Comparison of ENCODE assay signal across 8 cellular contexts in genomic region chr12:55996715-55997534, GRCh38. TPM values are rescaled to one million over a fixed set of nuclear protein-coding genes. Genes with fewer than 3 reads are reported as not detected.
DNase-seq lines count a peak whose midpoint lies in the region; ATAC-seq and TF ChIP-seq lines count a peak whose summit lies in the region.

TSS of gene SUOX (plus strand) at chr12:55997276. CDS start at chr12:56002222, 4,946 bp downstream.

- H3K27ac Mint-ChIP-seq in activated T-cell treated with anti-CD3 and anti-CD28 coated beads, Interleukin-2, amount 50 U/mL, for 72 hours: no peak within 1 kb of the TSS
- peak within 1 kb of the TSS in 7 of 9 donors; percentile 19 to 78 (median 63) for H3K27ac Mint-ChIP-seq in naive thymus-derived CD4-positive, alpha-beta T cell

- no peak within 1 kb of the TSS for H3K27ac ChIP-seq in naive thymus-derived CD4-positive, alpha-beta T cell (ENCODE audit: low read depth, low read length)
- H3K27ac ChIP-seq in uterus: peak within 1 kb of the TSS; percentile 81 to 85

- DNase-seq in DMS 273 treated with DMSO at 0.1 percent for 48 hours (lab: John Stamatoyannopoulos, UW): peak; percentile 80
- peak; percentile 98 for DNase-seq in NCI-H460 (ENCODE audit: extremely low read depth, low read depth)
- peak; percentile 46 to 67 for DNase-seq in activated T-cell treated with anti-CD3 and anti-CD28 coated beads, Interleukin-2, amount 50 U/mL, for 72 hours
- peak; percentile 97 to 98 for DNase-seq in foreskin fibroblast
- DNase-seq in naive thymus-derived CD4-positive, alpha-beta T cell: peak in 3 of 9 donors; percentile 8 to 58 (median 31)
- DNase-seq in uterus: peak; percentile 96 to 98

- peak; percentile 56 to 63 for TF ChIP-seq POLR2A in uterus (IDR thresholded peaks at IDR 0.05)

- intact Hi-C loops in naive thymus-derived CD4-positive, alpha-beta T cell (cut with micrococcal nuclease): loop anchor here (1.0 to 5.0 kb wide), 10 partner anchors 24 to 228 kb away; partner anchors contain the start of genes PA2G4 (in 2 of the 2), RPS26 (in 2 of the 2), ZC3H10 (in 2 of the 2) and IKZF4 (in 1 of the 2)
- intact Hi-C loops in uterus (cut with DNase I; ENCODE audit: low total_unique reads): loop anchor here (10.0 kb wide), 1 partner anchor 48 kb away; the partner anchor contains the start of gene RPS26

- H3K27me3 ChIP-seq in naive thymus-derived CD4-positive, alpha-beta T cell (ENCODE audit: control insufficient read depth in 2 of 2, insufficient read depth in 2 of 2, low read length in 2 of 2): no peaks in the 10 kb centered on the region
- H3K27me3 ChIP-seq in uterus: no peaks in the 10 kb centered on the region

- peak; percentile 99 for ATAC-seq in GM19372 (IDR thresholded peaks at IDR 0.05; ENCODE audit: low read depth, unreplicated experiment)
- ATAC-seq in HG03439 (IDR thresholded peaks at IDR 0.05; ENCODE audit: unreplicated experiment): peak; percentile 97
- ATAC-seq in activated T-cell treated with anti-CD3 and anti-CD28 coated beads, Interleukin-2, amount 50 U/mL, for 72 hours (replicated peaks in 1 of 2): peak; percentile 88 to 92
- peak; percentile 93 for ATAC-seq in naive thymus-derived CD4-positive, alpha-beta T cell

- TF ChIP-seq CTCF in foreskin fibroblast (IDR thresholded peaks at IDR 0.05; ENCODE audit: low read depth, low read length) (no peak), uterus (IDR thresholded peaks at IDR 0.05) (no peak)

- H3K36me3 ChIP-seq in naive thymus-derived CD4-positive, alpha-beta T cell (ENCODE audit: control insufficient read depth in 2 of 3, insufficient read depth in 3 of 3, low read length in 3 of 3): peaks cover 5 to 25% (median 6%) of the 10 kb centered on the region in 3 experiments
- no peaks in the 10 kb centered on the region for H3K36me3 ChIP-seq in uterus

- peak within 1 kb of the TSS; percentile 82 to 83 for H3K4me3 Mint-ChIP-seq in activated T-cell treated with anti-CD3 and anti-CD28 coated beads, Interleukin-2, amount 50 U/mL, for 72 hours
- peak within 1 kb of the TSS; percentile 49 to 87 (median 62) for H3K4me3 Mint-ChIP-seq in naive thymus-derived CD4-positive, alpha-beta T cell

- H3K9me3 ChIP-seq in naive thymus-derived CD4-positive, alpha-beta T cell (ENCODE audit: control insufficient read depth in 2 of 3, low read length in 3 of 3): no peaks in the 10 kb centered on the region
- no peaks in the 10 kb centered on the region for H3K9me3 ChIP-seq in uterus

- H3K4me3 ChIP-seq in foreskin fibroblast (ENCODE audit: low read depth in 1 of 2, low read length in 2 of 2) (peak within 1 kb of the TSS; percentile 67 to 75), uterus (peak within 1 kb of the TSS; percentile 60 to 63)
- no peak within 1 kb of the TSS for H3K4me3 ChIP-seq in naive thymus-derived CD4-positive, alpha-beta T cell (ENCODE audit: low read length)

- no peaks in the 10 kb centered on the region for H3K27me3 Mint-ChIP-seq in activated T-cell treated with anti-CD3 and anti-CD28 coated beads, Interleukin-2, amount 50 U/mL, for 72 hours (ENCODE audit: low read depth)
- H3K27me3 Mint-ChIP-seq in naive thymus-derived CD4-positive, alpha-beta T cell: peaks cover 0 to 4% (median 0%) of the 10 kb centered on the region in 5 donors

- no peaks in the 10 kb centered on the region for H3K9me3 Mint-ChIP-seq in activated T-cell treated with anti-CD3 and anti-CD28 coated beads, Interleukin-2, amount 50 U/mL, for 72 hours
- H3K9me3 Mint-ChIP-seq in naive thymus-derived CD4-positive, alpha-beta T cell: no peaks in the 10 kb centered on the region

- H3K4me1 Mint-ChIP-seq in activated T-cell treated with anti-CD3 and anti-CD28 coated beads, Interleukin-2, amount 50 U/mL, for 72 hours (ENCODE audit: low read depth): peaks cover 23% of the 10 kb centered on the region
- peaks cover 8 to 37% (median 16%) of the 10 kb centered on the region in 7 donors for H3K4me1 Mint-ChIP-seq in naive thymus-derived CD4-positive, alpha-beta T cell

- H3K4me1 ChIP-seq in naive thymus-derived CD4-positive, alpha-beta T cell (ENCODE audit: control insufficient read depth in 2 of 2, insufficient read depth in 2 of 2, low read length in 2 of 2): peaks cover 0 to 14% of the 10 kb centered on the region in 2 donors
- H3K4me1 ChIP-seq in uterus: no peaks in the 10 kb centered on the region

- H3K36me3 Mint-ChIP-seq in activated T-cell treated with anti-CD3 and anti-CD28 coated beads, Interleukin-2, amount 50 U/mL, for 72 hours (ENCODE audit: insufficient read depth in 2 of 2): peaks cover under 1 to 8% of the 10 kb centered on the region in 2 donors
- H3K36me3 Mint-ChIP-seq in naive thymus-derived CD4-positive, alpha-beta T cell: peaks cover 0 to 11% (median 7%) of the 10 kb centered on the region in 5 donors

- POLR2A ChIA-PET in naive thymus-derived CD4-positive, alpha-beta T cell (lab: Charles Lee): interaction anchor here (0.7 to 3.8 kb wide), 11 partner anchors 10 to 63 kb away, joined by 3 to 20 read pairs (median 6); partner anchors contain the start of gene RAB5B

- CTCF ChIA-PET in naive thymus-derived CD4-positive, alpha-beta T cell (lab: Charles Lee): interaction anchor here (1.0 to 6.5 kb wide), 11 partner anchors 10 to 240 kb away, joined by 3 to 54 read pairs (median 4); partner anchors contain the start of gene RAB5B

RNA-seq across cellular contexts. Expression of gene SUOX, which starts in this region (rescaled TPM):
- 9.7 and 10.4 TPM in 2 replicates for total RNA-seq in NCI-H460 (2014; rRNA removed; shearing (Covaris generic))
- polyA plus RNA-seq in NCI-H460 (2014; cell fraction: nucleus; rRNA removed): 14.0 and 24.3 TPM in 2 replicates
- 1 to 10 TPM; 7.8 to 9.9 TPM for total RNA-seq in activated T-cell treated with anti-CD3 and anti-CD28 coated beads, Interleukin-2, amount 50 U/mL, for 72 hours
- total RNA-seq in naive thymus-derived CD4-positive, alpha-beta T cell: 10 to 100 TPM in 1 of 5 experiments, 1 to 10 TPM in 4; 1.9 to 10.4 (median 7.1) TPM
- polyA plus RNA-seq in naive thymus-derived CD4-positive, alpha-beta T cell: under 1 TPM; 0.14 to 0.21 TPM
- total RNA-seq in uterus: 10 to 100 TPM in 3 of 4 donors, 1 to 10 TPM in 1; 5.1 to 35.5 (median 26.7) TPM
